Comparison of ENCODE assay signal across 1 cellular context in the genomic region with DNA sequence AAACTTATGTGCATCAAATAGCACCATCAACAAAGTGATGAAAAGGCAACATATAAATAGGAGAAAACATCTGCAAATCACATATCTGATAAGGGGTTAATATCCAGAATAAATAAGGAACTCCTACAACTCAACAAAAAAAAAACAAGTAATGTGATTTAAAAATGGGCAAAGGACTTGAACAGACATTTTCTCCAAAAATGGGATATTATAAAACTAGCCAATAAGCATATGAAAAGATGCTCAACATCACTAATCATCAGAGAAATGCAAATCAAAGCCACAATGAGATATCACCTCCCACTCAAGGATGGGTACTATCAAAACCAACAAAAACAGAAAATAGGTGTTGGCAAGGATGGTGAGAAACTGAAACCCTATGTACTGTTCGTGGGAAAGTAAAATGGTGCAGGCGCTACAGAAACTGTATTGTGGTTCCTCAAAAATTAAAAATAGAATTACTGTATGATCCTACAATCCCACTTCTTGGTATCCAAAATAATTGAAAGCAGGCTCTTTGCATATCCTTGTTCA.
TF ChIP-seq lines count a peak whose summit lies in the region.

No MANE protein-coding gene starts in this region.

TF ChIP-seq in GM12878, 131 proteins besides CTCF, POLR2A, EP300 and RAD21:
- TF ChIP-seq RELB (IDR thresholded peaks at IDR 0.05; ENCODE audit: low read depth) (peak; percentile 54; the same call in 1 of the 2 replicates), RUNX3 (IDR thresholded peaks at IDR 0.05; ENCODE audit: low read length) (0 out of 2 replicates have a peak, but pooled peaks have one; percentile 19), MEF2B (IDR thresholded peaks at IDR 0.05; ENCODE audit: partially characterized antibody, poor library complexity, severe bottlenecking) (peak; percentile 25), CBX5 (IDR thresholded peaks at IDR 0.05; ENCODE audit: low read depth) (0 out of 2 replicates have a peak, but pooled peaks have one; percentile 41), CREB1 (IDR thresholded peaks at IDR 0.05; ENCODE audit: low read depth) (no peak), ATF7 (IDR thresholded peaks at IDR 0.05; ENCODE audit: low read depth) (0 out of 2 replicates have a peak, but pooled peaks have one; percentile 27), RFX5 (IDR thresholded peaks at IDR 0.05; ENCODE audit: low read depth, low read length) (no peak), IKZF2 (IDR thresholded peaks at IDR 0.05) (peak in 1 of 2 experiments; percentile 34; a peak in 1 of 4 replicates), MTA2 (IDR thresholded peaks at IDR 0.05; ENCODE audit: low read depth) (peak; percentile 22; the same call in 1 of the 2 replicates)
